19 cellular contexts compared by ENCODE assay signal in the genomic region with DNA sequence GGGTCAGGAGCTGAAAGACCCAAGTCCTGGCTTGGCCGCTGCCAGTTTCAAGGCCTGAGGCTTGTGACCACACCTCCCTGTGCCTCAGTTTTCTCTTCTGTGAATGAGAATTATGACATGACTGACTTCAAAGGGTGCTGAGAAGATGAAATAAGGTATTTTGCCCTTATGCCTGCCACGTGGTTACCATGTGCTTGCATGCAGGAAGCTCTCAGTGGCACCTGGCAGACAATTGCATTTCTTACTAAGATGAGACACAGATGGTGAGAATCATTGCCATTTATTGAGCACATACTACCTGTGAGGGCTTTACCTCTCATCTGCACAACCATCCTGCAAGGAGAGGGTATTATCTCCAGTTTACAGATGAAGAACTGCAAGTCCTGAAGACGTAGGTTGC.
DNase-seq lines count a peak whose midpoint lies in the region; ATAC-seq and TF ChIP-seq lines count a peak whose summit lies in the region.
"Had no signal": no experiment of that assay in that cellular context is flagged by ENCODE, and none has a peak within 500 bp of the region (broad histone marks: within the 10 kb centered on the region; RNA-seq: fewer than 3 reads in every experiment).

No MANE protein-coding gene starts in this region.

- no peak overlapping the region for H3K9ac ChIP-seq in SU-DHL-6 (ENCODE audit: low read length)
- no peak overlapping the region for H3K9ac ChIP-seq in neural progenitor cell
- H3K9ac ChIP-seq: BLaER1 had no signal

- H3K27me3 Mint-ChIP-seq in activated CD4-positive, alpha-beta T cell treated with anti-CD3 and anti-CD28 coated beads, Interleukin-2, amount 10 ng/mL, durations not matched to agents 24 days and 14 days = no peaks in the 10 kb centered on the region
- no peaks in the 10 kb centered on the region for H3K27me3 Mint-ChIP-seq in activated CD4-positive, alpha-beta T cell treated with anti-CD3 and anti-CD28 coated beads for 36 hours
- peaks cover 2% of the 10 kb centered on the region for H3K27me3 Mint-ChIP-seq in activated naive CD8-positive, alpha-beta T cell treated with anti-CD3 and anti-CD28 coated beads, Interleukin-2, amount 10 ng/mL, durations not matched to agents 7 days and 5 days
- H3K27me3 Mint-ChIP-seq in activated naive CD8-positive, alpha-beta T cell treated with anti-CD3 and anti-CD28 coated beads, Interleukin-2, amount 50 U/mL, for 24 hours = no peaks in the 10 kb centered on the region
- H3K27me3 Mint-ChIP-seq in neural progenitor cell (ENCODE audit: insufficient read depth, low read depth) = peaks cover 3% of the 10 kb centered on the region

- H3F3A ChIP-seq in SU-DHL-6 (ENCODE audit: insufficient read depth) (no peaks in the 10 kb centered on the region), neural progenitor cell (ENCODE audit: low read depth) (peaks cover 8% of the 10 kb centered on the region)

- peaks cover 47% of the 10 kb centered on the region for H3K4me1 Mint-ChIP-seq in activated CD4-positive, alpha-beta T cell treated with anti-CD3 and anti-CD28 coated beads, Interleukin-2, amount 10 ng/mL, durations not matched to agents 24 days and 14 days
- H3K4me1 Mint-ChIP-seq in activated CD4-positive, alpha-beta T cell treated with anti-CD3 and anti-CD28 coated beads for 36 hours = peaks cover 39% of the 10 kb centered on the region
- peaks cover 47% of the 10 kb centered on the region for H3K4me1 Mint-ChIP-seq in activated naive CD8-positive, alpha-beta T cell treated with anti-CD3 and anti-CD28 coated beads, Interleukin-2, amount 10 ng/mL, durations not matched to agents 7 days and 5 days
- H3K4me1 Mint-ChIP-seq in activated naive CD8-positive, alpha-beta T cell treated with anti-CD3 and anti-CD28 coated beads, Interleukin-2, amount 50 U/mL, for 24 hours = peaks cover 33% of the 10 kb centered on the region
- H3K4me1 Mint-ChIP-seq in neural progenitor cell = peaks cover 10% of the 10 kb centered on the region

- H3K36me3 Mint-ChIP-seq in activated CD4-positive, alpha-beta T cell treated with anti-CD3 and anti-CD28 coated beads, Interleukin-2, amount 10 ng/mL, durations not matched to agents 24 days and 14 days (ENCODE audit: low read depth) = no peaks in the 10 kb centered on the region
- H3K36me3 Mint-ChIP-seq in activated CD4-positive, alpha-beta T cell treated with anti-CD3 and anti-CD28 coated beads for 36 hours (ENCODE audit: low read depth) = no peaks in the 10 kb centered on the region
- H3K36me3 Mint-ChIP-seq in activated naive CD8-positive, alpha-beta T cell treated with anti-CD3 and anti-CD28 coated beads, Interleukin-2, amount 10 ng/mL, durations not matched to agents 7 days and 5 days = no peaks in the 10 kb centered on the region
- no peaks in the 10 kb centered on the region for H3K36me3 Mint-ChIP-seq in activated naive CD8-positive, alpha-beta T cell treated with anti-CD3 and anti-CD28 coated beads, Interleukin-2, amount 50 U/mL, for 24 hours (ENCODE audit: low read depth)
- no peaks in the 10 kb centered on the region for H3K36me3 Mint-ChIP-seq in neural progenitor cell
- H3K36me3 Mint-ChIP-seq: CD14-positive monocyte had no signal

- H3K36me3 ChIP-seq in SU-DHL-6 (ENCODE audit: low read length) (no peaks in the 10 kb centered on the region), neural progenitor cell (no peaks in the 10 kb centered on the region)
- H3K36me3 ChIP-seq: BLaER1 had no signal

- H3K4me2 ChIP-seq in SU-DHL-6 (ENCODE audit: low read depth, low read length, poor library complexity, severe bottlenecking) (no peak overlapping the region), neural progenitor cell (no peak overlapping the region)
- H3K4me2 ChIP-seq: BLaER1 had no signal

- H3K27ac ChIP-seq in SU-DHL-6 (ENCODE audit: low read depth, low read length) = no peak overlapping the region
- H3K27ac ChIP-seq in neural progenitor cell = no peak overlapping the region
- H3K27ac ChIP-seq: 22Rv1, BLaER1 had no signal

- no peaks in the 10 kb centered on the region for H3K9me3 Mint-ChIP-seq in activated CD4-positive, alpha-beta T cell treated with anti-CD3 and anti-CD28 coated beads, Interleukin-2, amount 10 ng/mL, durations not matched to agents 24 days and 14 days
- H3K9me3 Mint-ChIP-seq in activated CD4-positive, alpha-beta T cell treated with anti-CD3 and anti-CD28 coated beads for 36 hours (ENCODE audit: low read depth) = no peaks in the 10 kb centered on the region
- H3K9me3 Mint-ChIP-seq in activated naive CD8-positive, alpha-beta T cell treated with anti-CD3 and anti-CD28 coated beads, Interleukin-2, amount 10 ng/mL, durations not matched to agents 7 days and 5 days = no peaks in the 10 kb centered on the region
- no peaks in the 10 kb centered on the region for H3K9me3 Mint-ChIP-seq in activated naive CD8-positive, alpha-beta T cell treated with anti-CD3 and anti-CD28 coated beads, Interleukin-2, amount 50 U/mL, for 24 hours
- no peaks in the 10 kb centered on the region for H3K9me3 Mint-ChIP-seq in neural progenitor cell
- H3K9me3 Mint-ChIP-seq: CD14-positive monocyte; CD4-positive, alpha-beta memory T cell; HFFc6 had no signal

- H3K4me3 ChIP-seq in SU-DHL-6 (ENCODE audit: insufficient read depth, low read length, poor library complexity, severe bottlenecking) = no peak overlapping the region
- no peak overlapping the region for H3K4me3 ChIP-seq in neural progenitor cell
- H3K4me3 ChIP-seq: BLaER1 had no signal

- DNase-seq in activated CD4-positive, alpha-beta T cell treated with anti-CD3 and anti-CD28 coated beads, Interleukin-2, amount 10 ng/mL, durations not matched to agents 24 days and 14 days = no peak
- no peak for DNase-seq in activated CD4-positive, alpha-beta T cell treated with anti-CD3 and anti-CD28 coated beads for 36 hours
- DNase-seq in activated naive CD8-positive, alpha-beta T cell treated with anti-CD3 and anti-CD28 coated beads, Interleukin-2, amount 10 ng/mL, durations not matched to agents 7 days and 5 days = no peak
- no peak for DNase-seq in activated naive CD8-positive, alpha-beta T cell treated with anti-CD3 and anti-CD28 coated beads, Interleukin-2, amount 50 U/mL, for 24 hours
- DNase-seq in neural progenitor cell (ENCODE audit: low spot score) (no peak), cerebellar nuclear complex (lab: John Stamatoyannopoulos, UW) (no peak)
- DNase-seq: CD4-positive, alpha-beta memory T cell; DMS153; DMS79; GF-D8; GOT3; H7; HFFc6 had no signal

- H3K79me2 ChIP-seq in SU-DHL-6 (ENCODE audit: insufficient read depth, low read length) (no peaks in the 10 kb centered on the region), neural progenitor cell (ENCODE audit: low read depth) (no peaks in the 10 kb centered on the region)

- no peaks in the 10 kb centered on the region for H4K20me1 ChIP-seq in SU-DHL-6 (ENCODE audit: low read depth, low read length)
- H4K20me1 ChIP-seq in neural progenitor cell (ENCODE audit: low read depth) = no peaks in the 10 kb centered on the region
- H4K20me1 ChIP-seq: BLaER1 had no signal

- CTCF ChIA-PET in activated CD4-positive, alpha-beta T cell treated with anti-CD3 and anti-CD28 coated beads for 36 hours (lab: Charles Lee) = no interaction called here

- intact Hi-C loops in activated CD4-positive, alpha-beta T cell treated with anti-CD3 and anti-CD28 coated beads, Interleukin-2, amount 10 ng/mL, durations not matched to agents 24 days and 14 days (cut with micrococcal nuclease) = no loop called here
- intact Hi-C loops in activated CD4-positive, alpha-beta T cell treated with anti-CD3 and anti-CD28 coated beads for 36 hours (cut with DNase I, micrococcal nuclease) = no loop called here

- no peak for ATAC-seq in activated CD4-positive, alpha-beta T cell treated with anti-CD3 and anti-CD28 coated beads for 36 hours
- ATAC-seq in activated naive CD8-positive, alpha-beta T cell treated with anti-CD3 and anti-CD28 coated beads, Interleukin-2, amount 10 ng/mL, durations not matched to agents 7 days and 5 days (ENCODE audit: low read depth) = no peak
- no peak for ATAC-seq in activated naive CD8-positive, alpha-beta T cell treated with anti-CD3 and anti-CD28 coated beads, Interleukin-2, amount 50 U/mL, for 24 hours
- ATAC-seq in GM19467 (IDR thresholded peaks at IDR 0.05; ENCODE audit: unreplicated experiment) = no peak
- ATAC-seq: HCT116 had no signal

- no peak overlapping the region for H3K4me3 Mint-ChIP-seq in activated CD4-positive, alpha-beta T cell treated with anti-CD3 and anti-CD28 coated beads, Interleukin-2, amount 10 ng/mL, durations not matched to agents 24 days and 14 days
- H3K4me3 Mint-ChIP-seq in activated CD4-positive, alpha-beta T cell treated with anti-CD3 and anti-CD28 coated beads for 36 hours = no peak overlapping the region
- no peak overlapping the region for H3K4me3 Mint-ChIP-seq in activated naive CD8-positive, alpha-beta T cell treated with anti-CD3 and anti-CD28 coated beads, Interleukin-2, amount 10 ng/mL, durations not matched to agents 7 days and 5 days
- no peak overlapping the region for H3K4me3 Mint-ChIP-seq in activated naive CD8-positive, alpha-beta T cell treated with anti-CD3 and anti-CD28 coated beads, Interleukin-2, amount 50 U/mL, for 24 hours
- no peak overlapping the region for H3K4me3 Mint-ChIP-seq in neural progenitor cell
- H3K4me3 Mint-ChIP-seq: CD14-positive monocyte; CD4-positive, alpha-beta memory T cell; HFFc6 had no signal

- TF ChIP-seq CTCF in SU-DHL-6 (IDR thresholded peaks at IDR 0.05; ENCODE audit: insufficient read depth, low read length, poor library complexity, severe bottlenecking) (no peak), neural progenitor cell (IDR thresholded peaks at IDR 0.05) (no peak)

- peaks cover 10% of the 10 kb centered on the region for H3K4me1 ChIP-seq in neural progenitor cell

- no peaks in the 10 kb centered on the region for H3K9me3 ChIP-seq in SU-DHL-6 (ENCODE audit: insufficient read depth, low read length)
- H3K9me3 ChIP-seq in neural progenitor cell (ENCODE audit: low read depth) = no peaks in the 10 kb centered on the region
- H3K9me3 ChIP-seq: BLaER1 had no signal

- peak overlapping the region; percentile 42 for H3K27ac Mint-ChIP-seq in activated CD4-positive, alpha-beta T cell treated with anti-CD3 and anti-CD28 coated beads, Interleukin-2, amount 10 ng/mL, durations not matched to agents 24 days and 14 days
- H3K27ac Mint-ChIP-seq in activated CD4-positive, alpha-beta T cell treated with anti-CD3 and anti-CD28 coated beads for 36 hours = no peak overlapping the region
- peak overlapping the region; percentile 45 for H3K27ac Mint-ChIP-seq in activated naive CD8-positive, alpha-beta T cell treated with anti-CD3 and anti-CD28 coated beads, Interleukin-2, amount 10 ng/mL, durations not matched to agents 7 days and 5 days
- no peak overlapping the region for H3K27ac Mint-ChIP-seq in activated naive CD8-positive, alpha-beta T cell treated with anti-CD3 and anti-CD28 coated beads, Interleukin-2, amount 50 U/mL, for 24 hours
- peak overlapping the region; percentile 57 for H3K27ac Mint-ChIP-seq in neural progenitor cell
- H3K27ac Mint-ChIP-seq: HFFc6 had no signal

- H3K27me3 ChIP-seq in SU-DHL-6 (ENCODE audit: low read length) (no peaks in the 10 kb centered on the region), neural progenitor cell (no peaks in the 10 kb centered on the region)
- H3K27me3 ChIP-seq: BLaER1 had no signal

- no peaks in the 10 kb centered on the region for H3K9me2 ChIP-seq in SU-DHL-6 (replicated peaks; ENCODE audit: insufficient read depth, low read length)

- POLR2A ChIA-PET in activated CD4-positive, alpha-beta T cell treated with anti-CD3 and anti-CD28 coated beads for 36 hours (lab: Charles Lee) = no interaction called here
- POLR2A ChIA-PET in activated naive CD8-positive, alpha-beta T cell treated with anti-CD3 and anti-CD28 coated beads, Interleukin-2, amount 10 ng/mL, durations not matched to agents 7 days and 5 days (lab: Charles Lee) = interaction anchor here (0.9 kb wide), 1 partner anchor 28 kb away, joined by 3 read pairs; no protein-coding TSS in a partner anchor

- peak overlapping the region; percentile 48 for H2AFZ ChIP-seq in SU-DHL-6 (ENCODE audit: low read depth, low read length, severe bottlenecking)
- H2AFZ ChIP-seq in neural progenitor cell (replicated peaks) = no peak overlapping the region

Comparison
In these comparisons a context has a peak if more than half of its experiments do, and no peak if none do; other contexts are left out.
1. H3K27ac Mint-ChIP-seq: peak in activated CD4-positive, alpha-beta T cell treated with anti-CD3 and anti-CD28 coated beads, Interleukin-2, amount 10 ng/mL, durations not matched to agents 24 days and 14 days (single experiment), activated naive CD8-positive, alpha-beta T cell treated with anti-CD3 and anti-CD28 coated beads, Interleukin-2, amount 10 ng/mL, durations not matched to agents 7 days and 5 days (single experiment) and neural progenitor cell (single experiment); none in activated CD4-positive, alpha-beta T cell treated with anti-CD3 and anti-CD28 coated beads for 36 hours (single experiment) and activated naive CD8-positive, alpha-beta T cell treated with anti-CD3 and anti-CD28 coated beads, Interleukin-2, amount 50 U/mL, for 24 hours (single experiment).